ENCODE assay signal across 8 cellular contexts in genomic region chr2:55231546-55232083, GRCh38. TPM values are rescaled to one million over a fixed set of nuclear protein-coding genes. Genes with fewer than 3 reads are reported as not detected.
A peak's percentile ranks its signal among the peaks of the same experiment; 100 is the strongest.
DNase-seq lines count a peak whose midpoint lies in the region; ATAC-seq and TF ChIP-seq lines count a peak whose summit lies in the region.

No MANE protein-coding gene starts in this region.

- peak overlapping the region; percentile 92 for H3K27ac Mint-ChIP-seq in CD4-positive, alpha-beta T cell
- H3K27ac Mint-ChIP-seq in HFFc6 (peak overlapping the region; percentile 96), activated B cell treated with CpG ODN at 0.5 μM for 24 hours (peak overlapping the region; percentile 98)

- peak overlapping the region; percentile 97 for H3K27ac ChIP-seq in CD4-positive, alpha-beta T cell (ENCODE audit: low read depth, low read length)

- H3K4me3 ChIP-seq in retinal pigment epithelial cell (ENCODE audit: low read length), result peak overlapping the region; percentile 100

- intact Hi-C loops in CD4-positive, alpha-beta T cell (cut with DNase I, micrococcal nuclease), result loop anchor here (1.0 to 10.0 kb wide), 10 partner anchors 35 to 1447 kb away; partner anchors contain the start of genes CFAP36 (in 2 of the 2), ASB3 (in 1 of the 2), ERLEC1 (in 1 of the 2) and PPP4R3B (in 1 of the 2)
- intact Hi-C loops in activated B cell treated with CpG ODN at 0.5 μM for 24 hours (cut with micrococcal nuclease) (loop anchor here (1.0 to 5.0 kb wide), 12 partner anchors 8 to 1444 kb away; partner anchors contain the start of genes ASB3, CCDC88A, CFAP36 and EML6), left cardiac atrium (cut with DNase I) (no loop called here)

- CTCF ChIA-PET in CD4-positive, alpha-beta T cell (lab: Charles Lee), result no interaction called here
- CTCF ChIA-PET in activated B cell treated with CpG ODN at 0.5 μM for 24 hours (lab: Charles Lee), result no interaction called here

- H3K4me1 Mint-ChIP-seq in CD4-positive, alpha-beta T cell (ENCODE audit: low read depth), result peaks cover 78% of the 10 kb centered on the region
- H3K4me1 Mint-ChIP-seq in HFFc6 (ENCODE audit: low read depth), result peaks cover 65% of the 10 kb centered on the region
- peaks cover 61% of the 10 kb centered on the region for H3K4me1 Mint-ChIP-seq in activated B cell treated with CpG ODN at 0.5 μM for 24 hours

- POLR2A ChIA-PET in CD4-positive, alpha-beta T cell (lab: Charles Lee), result interaction anchor here (0.8 to 1.8 kb wide), 3 partner anchors 9 to 183 kb away, joined by 3 to 8 read pairs (median 7); no protein-coding TSS in a partner anchor
- POLR2A ChIA-PET in activated B cell treated with CpG ODN at 0.5 μM for 24 hours (lab: Charles Lee), result interaction anchor here (0.6 to 1.7 kb wide), 2 partner anchors 181 to 548 kb away, joined by 4 to 21 read pairs; partner anchors contain the start of gene RTN4

- no peak for TF ChIP-seq CTCF in CD4-positive, alpha-beta T cell (IDR thresholded peaks at IDR 0.05)
- no peak for TF ChIP-seq CTCF in HFFc6 (IDR thresholded peaks at IDR 0.05)
- no peak for TF ChIP-seq CTCF in activated B cell treated with CpG ODN at 0.5 μM for 24 hours (IDR thresholded peaks at IDR 0.05)
- no peak for TF ChIP-seq CTCF in retinal pigment epithelial cell (conservative IDR thresholded peaks at IDR 0.05; ENCODE audit: low read depth, low read length)

- no peaks in the 10 kb centered on the region for H3K9me3 ChIP-seq in CD4-positive, alpha-beta T cell (ENCODE audit: control insufficient read depth, low read length)

- no peak for ATAC-seq in CD4-positive, alpha-beta T cell (ENCODE audit: poor library complexity)
- ATAC-seq in activated B cell treated with CpG ODN at 0.5 μM for 24 hours (ENCODE audit: low read depth) (peak; percentile 5), left cardiac atrium (peak; percentile 12 to 14), GM18517 (IDR thresholded peaks at IDR 0.05; ENCODE audit: unreplicated experiment) (no peak), HG02938 (IDR thresholded peaks at IDR 0.05; ENCODE audit: unreplicated experiment) (no peak)

- H3K36me3 Mint-ChIP-seq in CD4-positive, alpha-beta T cell (ENCODE audit: low read depth), result peaks cover 55% of the 10 kb centered on the region
- H3K36me3 Mint-ChIP-seq in HFFc6 (ENCODE audit: low read depth), result peaks cover 51% of the 10 kb centered on the region
- peaks cover 47% of the 10 kb centered on the region for H3K36me3 Mint-ChIP-seq in activated B cell treated with CpG ODN at 0.5 μM for 24 hours (ENCODE audit: low read depth)

- no peaks in the 10 kb centered on the region for H3K27me3 ChIP-seq in CD4-positive, alpha-beta T cell (ENCODE audit: control insufficient read depth, insufficient read depth, low read length)

- peak overlapping the region; percentile 95 for H3K4me3 Mint-ChIP-seq in CD4-positive, alpha-beta T cell
- H3K4me3 Mint-ChIP-seq in HFFc6 (peak overlapping the region; percentile 95), activated B cell treated with CpG ODN at 0.5 μM for 24 hours (peak overlapping the region; percentile 99)

- H3K27me3 Mint-ChIP-seq in CD4-positive, alpha-beta T cell, result no peaks in the 10 kb centered on the region
- H3K27me3 Mint-ChIP-seq in HFFc6 (ENCODE audit: insufficient read depth), result peaks cover 2% of the 10 kb centered on the region; the same call in 1 of the 2 replicates
- no peaks in the 10 kb centered on the region for H3K27me3 Mint-ChIP-seq in activated B cell treated with CpG ODN at 0.5 μM for 24 hours

- H3K9me3 Mint-ChIP-seq in CD4-positive, alpha-beta T cell, result peaks cover 5% of the 10 kb centered on the region
- H3K9me3 Mint-ChIP-seq in HFFc6 (no peaks in the 10 kb centered on the region), activated B cell treated with CpG ODN at 0.5 μM for 24 hours (no peaks in the 10 kb centered on the region)

- DNase-seq in CD4-positive, alpha-beta T cell, result no peak
- no peak for DNase-seq in HFFc6
- no peak for DNase-seq in activated B cell treated with CpG ODN at 0.5 μM for 24 hours
- no peak for DNase-seq in left cardiac atrium
- DNase-seq in retinal pigment epithelial cell (ENCODE audit: low read depth), result no peak
- DNase-seq in stimulated activated naive CD4-positive, alpha-beta T cell (lab: John Stamatoyannopoulos, UW), result no peak

RNA-seq across cellular contexts. Expression of gene CLHC1, which starts 0.5 kb away (rescaled TPM):
- 1 to 10 TPM; 4.4 TPM for total RNA-seq in CD4-positive, alpha-beta T cell
- total RNA-seq in HFFc6 (2021; fragmentation: NEBNext Ultra II Directional; extraction: Animal tissue kit (Norgen Biotek cat#: 25700)), result 1 to 10 TPM; 5.1 to 8.4 (median 6.2) TPM
- total RNA-seq in activated B cell treated with CpG ODN at 0.5 μM for 24 hours, result 7.1 and 10.5 TPM in 2 replicates
- 1 to 10 TPM; 5.4 to 8.1 TPM for total RNA-seq in left cardiac atrium

RNA-seq across cellular contexts. Expression of gene RPS27A, which starts 0.9 kb away (rescaled TPM):
- 1,000 to 10,000 TPM; 2,201 to 2,315 TPM for total RNA-seq in CD4-positive, alpha-beta T cell
- 100 to 1,000 TPM; 776 to 909 (median 882) TPM for total RNA-seq in HFFc6 (2021; fragmentation: NEBNext Ultra II Directional; extraction: Animal tissue kit (Norgen Biotek cat#: 25700))
- total RNA-seq in activated B cell treated with CpG ODN at 0.5 μM for 24 hours (1,833 and 2,316 TPM in 2 replicates), left cardiac atrium (100 to 1,000 TPM; 562 to 564 TPM)

RNA-seq across cellular contexts. Expression of gene MTIF2, which starts 37.4 kb away (rescaled TPM):
- 10 to 100 TPM; 13.0 to 15.6 TPM for total RNA-seq in CD4-positive, alpha-beta T cell
- 10 to 100 TPM; 22.4 to 28.7 (median 25.9) TPM for total RNA-seq in HFFc6 (2021; fragmentation: NEBNext Ultra II Directional; extraction: Animal tissue kit (Norgen Biotek cat#: 25700))
- total RNA-seq in activated B cell treated with CpG ODN at 0.5 μM for 24 hours (37.8 and 40.4 TPM in 2 replicates), left cardiac atrium (10 to 100 TPM; 30.4 to 36.3 TPM)

Comparison
In these comparisons a context has a peak if more than half of its experiments do, and no peak if none do; other contexts are left out.
1. ATAC-seq: peak in activated B cell treated with CpG ODN at 0.5 μM for 24 hours (single experiment) and left cardiac atrium (2 of 2); none in CD4-positive, alpha-beta T cell (single experiment), GM18517 (single experiment) and HG02938 (single experiment).
2. intact Hi-C loops: an anchor here in CD4-positive, alpha-beta T cell (1.0 to 10.0 kb wide) and activated B cell treated with CpG ODN at 0.5 μM for 24 hours (1.0 to 5.0 kb wide); none called in left cardiac atrium.
3. Peak in every context shown above with its lines, with median percentiles within 50 percentile points of each other: H3K27ac Mint-ChIP-seq and H3K4me3 Mint-ChIP-seq.